ENCODE assay signal across 1 cellular context in genomic region chr4:16226816-16227461, GRCh38.
TF ChIP-seq lines count a peak whose summit lies in the region.

No MANE protein-coding gene starts in this region.

TF ChIP-seq in HepG2, 621 proteins besides CTCF, POLR2A, EP300 and RAD21 (continued from another document and continues in another):
- TF ChIP-seq GATA4 (IDR thresholded peaks at IDR 0.05; ENCODE audit: borderline replicate concordance, low read depth) (no peak), ZMAT3 (CRISPR knock-in tag; conservative IDR thresholded peaks at IDR 0.05) (no peak), ZFP41 (CRISPR knock-in tag; IDR thresholded peaks at IDR 0.05; ENCODE audit: borderline replicate concordance) (0 out of 2 replicates have a peak, but pooled peaks have one; percentile 33), HNRNPL (IDR thresholded peaks at IDR 0.05; ENCODE audit: low read depth, low read length) (0 out of 2 replicates have a peak, but pooled peaks have one; percentile 29), HDAC1 (CRISPR knock-in tag; IDR thresholded peaks at IDR 0.05) (peak; percentile 35; the same call in 1 of the 2 replicates), ZNF7 (CRISPR knock-in tag; IDR thresholded peaks at IDR 0.05) (no peak), KLF16 (CRISPR knock-in tag; IDR thresholded peaks at IDR 0.05) (no peak), BCL6 (CRISPR knock-in tag; IDR thresholded peaks at IDR 0.05) (no peak), ZNF747 (CRISPR knock-in tag; IDR thresholded peaks at IDR 0.05; ENCODE audit: borderline replicate concordance) (no peak), ZIK1 (CRISPR knock-in tag; IDR thresholded peaks at IDR 0.05; ENCODE audit: borderline replicate concordance, low read depth) (0 out of 2 replicates have a peak, but pooled peaks have one; percentile 24), GATAD1 (CRISPR knock-in tag; IDR thresholded peaks at IDR 0.05) (no peak; the same call in 1 of the 2 replicates), ZNF891 (CRISPR knock-in tag; IDR thresholded peaks at IDR 0.05) (peak; percentile 72), ZNF441 (CRISPR knock-in tag; IDR thresholded peaks at IDR 0.05; ENCODE audit: borderline replicate concordance) (no peak), ZNF781 (CRISPR knock-in tag; IDR thresholded peaks at IDR 0.05; ENCODE audit: borderline replicate concordance, not compliant biosample characterization) (no peak), ONECUT2 (CRISPR knock-in tag; IDR thresholded peaks at IDR 0.05) (no peak), PCBP1 (IDR thresholded peaks at IDR 0.05; ENCODE audit: borderline replicate concordance, low read depth, low read length) (no peak), ZNF280B (CRISPR knock-in tag; IDR thresholded peaks at IDR 0.05; ENCODE audit: borderline replicate concordance) (peak; percentile 34; the same call in 1 of the 2 replicates), ZNF329 (CRISPR knock-in tag; IDR thresholded peaks at IDR 0.05; ENCODE audit: low read depth) (0 out of 2 replicates have a peak, but pooled peaks have one; percentile 35), ZNF18 (CRISPR knock-in tag; IDR thresholded peaks at IDR 0.05; ENCODE audit: insufficient replicate concordance) (peak; percentile 43), KLF15 (CRISPR knock-in tag; IDR thresholded peaks at IDR 0.05; ENCODE audit: borderline replicate concordance) (no peak), GLI4 (CRISPR knock-in tag; IDR thresholded peaks at IDR 0.05; ENCODE audit: borderline replicate concordance) (no peak; the same call in 1 of the 2 replicates), CBFB (CRISPR knock-in tag; IDR thresholded peaks at IDR 0.05) (no peak), POGZ (CRISPR knock-in tag; IDR thresholded peaks at IDR 0.05) (0 out of 2 replicates have a peak, but pooled peaks have one; percentile 9), DMAP1 (CRISPR knock-in tag; IDR thresholded peaks at IDR 0.05) (0 out of 2 replicates have a peak, but pooled peaks have one; percentile 37), KDM3A (CRISPR knock-in tag; IDR thresholded peaks at IDR 0.05; ENCODE audit: low read depth) (no peak), XRCC5 (optimal IDR thresholded peaks at IDR 0.05; ENCODE audit: low read length) (no peak), EEA1 (CRISPR knock-in tag; IDR thresholded peaks at IDR 0.05; ENCODE audit: borderline replicate concordance) (0 out of 2 replicates have a peak, but pooled peaks have one; percentile 35), BORCS8-MEF2B (CRISPR knock-in tag; IDR thresholded peaks at IDR 0.05) (peak; percentile 55; the same call in 1 of the 2 replicates), ZNF777 (CRISPR knock-in tag; IDR thresholded peaks at IDR 0.05) (0 out of 2 replicates have a peak, but pooled peaks have one; percentile 21), ZNF264 (CRISPR knock-in tag; IDR thresholded peaks at IDR 0.05) (no peak), TEAD3 (CRISPR knock-in tag; optimal IDR thresholded peaks at IDR 0.05; ENCODE audit: borderline replicate concordance) (no peak), PHB2 (IDR thresholded peaks at IDR 0.05; ENCODE audit: partially characterized antibody) (no peak), ZFX (CRISPR knock-in tag; IDR thresholded peaks at IDR 0.05; ENCODE audit: low read depth) (peak; percentile 68), ZNF17 (CRISPR knock-in tag; IDR thresholded peaks at IDR 0.05) (no peak), HNRNPLL (IDR thresholded peaks at IDR 0.05; ENCODE audit: low read depth, low read length, poor library complexity, severe bottlenecking) (peak; percentile 25), TBP (CRISPR knock-in tag; IDR thresholded peaks at IDR 0.05) (no peak), POLR2G (IDR thresholded peaks at IDR 0.05; ENCODE audit: low read depth, low read length) (peak; percentile 57; the same call in 1 of the 2 replicates), EZH2 (conservative IDR thresholded peaks at IDR 0.05; ENCODE audit: low read depth, low read length) (no peak), ZGPAT (CRISPR knock-in tag; IDR thresholded peaks at IDR 0.05) (peak; percentile 25; the same call in 1 of the 2 replicates), ADNP (CRISPR knock-in tag; IDR thresholded peaks at IDR 0.05) (no peak), SOX6 (IDR thresholded peaks at IDR 0.05) (no peak), SOX6 (CRISPR knock-in tag; IDR thresholded peaks at IDR 0.05) (peak; percentile 25; the same call in 1 of the 2 replicates), NR1H2 (CRISPR knock-in tag; IDR thresholded peaks at IDR 0.05; ENCODE audit: borderline replicate concordance, low read depth) (0 out of 2 replicates have a peak, but pooled peaks have one; percentile 21), ZNF768 (CRISPR knock-in tag; IDR thresholded peaks at IDR 0.05) (peak; percentile 39; the same call in 1 of the 2 replicates), ZBTB39 (CRISPR knock-in tag; IDR thresholded peaks at IDR 0.05) (0 out of 2 replicates have a peak, but pooled peaks have one; percentile 41), RBFOX2 (IDR thresholded peaks at IDR 0.05; ENCODE audit: low read depth, low read length) (peak; percentile 79), ZSCAN12 (CRISPR knock-in tag; IDR thresholded peaks at IDR 0.05) (no peak; the same call in 1 of the 2 replicates), DBP (CRISPR knock-in tag; IDR thresholded peaks at IDR 0.05; ENCODE audit: not compliant biosample characterization) (no peak), PRMT3 (CRISPR knock-in tag; IDR thresholded peaks at IDR 0.05; ENCODE audit: borderline replicate concordance, low read depth) (no peak), FOXA1 (IDR thresholded peaks at IDR 0.05) (no peak), FOXA1 (CRISPR knock-in tag; IDR thresholded peaks at IDR 0.05) (no peak), GPN1 (CRISPR knock-in tag; IDR thresholded peaks at IDR 0.05; ENCODE audit: borderline replicate concordance) (0 out of 2 replicates have a peak, but pooled peaks have one; percentile 51), PHF20 (CRISPR knock-in tag; IDR thresholded peaks at IDR 0.05) (no peak), CCDC6 (CRISPR knock-in tag; IDR thresholded peaks at IDR 0.05) (peak; percentile 81; the same call in 1 of the 2 replicates), ARID4A (CRISPR knock-in tag; IDR thresholded peaks at IDR 0.05; ENCODE audit: borderline replicate concordance) (peak; percentile 68), NFE2 (CRISPR knock-in tag; IDR thresholded peaks at IDR 0.05) (no peak), SPEN (CRISPR knock-in tag; IDR thresholded peaks at IDR 0.05; ENCODE audit: low read depth) (peak; percentile 26; the same call in 1 of the 2 replicates)
- TF ChIP-seq, protein P1, sequence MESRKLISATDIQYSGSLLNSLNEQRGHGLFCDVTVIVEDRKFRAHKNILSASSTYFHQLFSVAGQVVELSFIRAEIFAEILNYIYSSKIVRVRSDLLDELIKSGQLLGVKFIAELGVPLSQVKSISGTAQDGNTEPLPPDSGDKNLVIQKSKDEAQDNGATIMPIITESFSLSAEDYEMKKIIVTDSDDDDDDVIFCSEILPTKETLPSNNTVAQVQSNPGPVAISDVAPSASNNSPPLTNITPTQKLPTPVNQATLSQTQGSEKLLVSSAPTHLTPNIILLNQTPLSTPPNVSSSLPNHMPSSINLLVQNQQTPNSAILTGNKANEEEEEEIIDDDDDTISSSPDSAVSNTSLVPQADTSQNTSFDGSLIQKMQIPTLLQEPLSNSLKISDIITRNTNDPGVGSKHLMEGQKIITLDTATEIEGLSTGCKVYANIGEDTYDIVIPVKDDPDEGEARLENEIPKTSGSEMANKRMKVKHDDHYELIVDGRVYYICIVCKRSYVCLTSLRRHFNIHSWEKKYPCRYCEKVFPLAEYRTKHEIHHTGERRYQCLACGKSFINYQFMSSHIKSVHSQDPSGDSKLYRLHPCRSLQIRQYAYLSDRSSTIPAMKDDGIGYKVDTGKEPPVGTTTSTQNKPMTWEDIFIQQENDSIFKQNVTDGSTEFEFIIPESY (CRISPR knock-in tag; IDR thresholded peaks at IDR 0.05), result no peak
- TF ChIP-seq, protein P2, sequence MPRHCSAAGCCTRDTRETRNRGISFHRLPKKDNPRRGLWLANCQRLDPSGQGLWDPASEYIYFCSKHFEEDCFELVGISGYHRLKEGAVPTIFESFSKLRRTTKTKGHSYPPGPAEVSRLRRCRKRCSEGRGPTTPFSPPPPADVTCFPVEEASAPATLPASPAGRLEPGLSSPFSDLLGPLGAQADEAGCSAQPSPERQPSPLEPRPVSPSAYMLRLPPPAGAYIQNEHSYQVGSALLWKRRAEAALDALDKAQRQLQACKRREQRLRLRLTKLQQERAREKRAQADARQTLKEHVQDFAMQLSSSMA (CRISPR knock-in tag; IDR thresholded peaks at IDR 0.05), result no peak
